1 cellular context compared by ENCODE assay signal in the genomic region with DNA sequence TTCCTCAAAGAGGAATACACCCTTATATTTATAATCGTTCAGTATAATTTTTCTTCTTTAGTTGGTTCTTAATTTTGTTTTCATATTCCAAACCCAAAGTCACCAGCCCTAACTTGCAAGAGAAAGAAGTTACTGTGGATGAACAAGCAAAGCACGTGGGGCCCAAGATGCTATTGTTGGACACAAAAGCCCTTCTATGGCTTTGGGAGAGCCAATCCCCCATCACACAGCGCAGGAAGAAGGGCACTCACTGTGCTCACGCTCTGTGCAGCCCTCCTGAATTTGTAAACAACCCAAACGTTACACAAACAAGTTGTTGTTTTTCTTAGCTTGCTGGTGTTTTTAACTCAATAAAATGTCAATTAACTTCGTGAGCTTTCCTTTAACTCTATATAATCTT.
TF ChIP-seq lines count a peak whose summit lies in the region.

No MANE protein-coding gene starts in this region.

TF ChIP-seq in HepG2, 621 proteins besides CTCF, POLR2A, EP300 and RAD21 (continued from another document):
- TF ChIP-seq, protein P1, sequence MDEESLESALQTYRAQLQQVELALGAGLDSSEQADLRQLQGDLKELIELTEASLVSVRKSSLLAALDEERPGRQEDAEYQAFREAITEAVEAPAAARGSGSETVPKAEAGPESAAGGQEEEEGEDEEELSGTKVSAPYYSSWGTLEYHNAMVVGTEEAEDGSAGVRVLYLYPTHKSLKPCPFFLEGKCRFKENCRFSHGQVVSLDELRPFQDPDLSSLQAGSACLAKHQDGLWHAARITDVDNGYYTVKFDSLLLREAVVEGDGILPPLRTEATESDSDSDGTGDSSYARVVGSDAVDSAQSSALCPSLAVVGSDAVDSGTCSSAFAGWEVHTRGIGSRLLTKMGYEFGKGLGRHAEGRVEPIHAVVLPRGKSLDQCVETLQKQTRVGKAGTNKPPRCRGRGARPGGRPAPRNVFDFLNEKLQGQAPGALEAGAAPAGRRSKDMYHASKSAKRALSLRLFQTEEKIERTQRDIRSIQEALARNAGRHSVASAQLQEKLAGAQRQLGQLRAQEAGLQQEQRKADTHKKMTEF (CRISPR knock-in tag; IDR thresholded peaks at IDR 0.05), result no peak
